Comparison of ENCODE assay signal across 18 cellular contexts in genomic region chr7:138750473-138750872, GRCh38. TPM values are rescaled to one million over a fixed set of nuclear protein-coding genes. Genes with fewer than 3 reads are reported as not detected.
A peak's percentile ranks its signal among the peaks of the same experiment; 100 is the strongest.
DNase-seq lines count a peak whose midpoint lies in the region; ATAC-seq, FAIRE-seq and TF ChIP-seq lines count a peak whose summit lies in the region.
"Had no signal": no experiment of that assay in that cellular context is flagged by ENCODE, and none has a peak within 500 bp of the region (broad histone marks: within the 10 kb centered on the region; RNA-seq: fewer than 3 reads in every experiment).

No MANE protein-coding gene starts in this region.

- FAIRE-seq in K562 (lab: Jason Lieb, UNC): no peak

- TF ChIP-seq RAD21 in K562 (CRISPR knock-in tag; conservative IDR thresholded peaks at IDR 0.05 in 1 of 2, IDR thresholded peaks at IDR 0.05 in 1 of 2): no peak

- peaks cover 0 to 7% of the 10 kb centered on the region in 2 experiments; a peak in 1 of 5 replicates for H3K4me1 ChIP-seq in K562 (replicated peaks in 1 of 2; ENCODE audit: control insufficient read depth in 2 of 2, insufficient read depth in 2 of 2, low read length in 2 of 2)

- TF ChIP-seq POLR2A in K562 (conservative IDR thresholded peaks at IDR 0.05): no peak

- no peak for TF ChIP-seq EP300 in K562 (IDR thresholded peaks at IDR 0.05; ENCODE audit: low read length)

- CTCF ChIA-PET in CD4-positive, alpha-beta T cell (lab: Charles Lee): interaction anchor here (4.5 kb wide), 1 partner anchor 12 kb away, joined by 29 read pairs; no protein-coding TSS in a partner anchor
- CTCF ChIA-PET in K562 (lab: Yijun Ruan, JAX; ENCODE audit: low intra/inter-chr PET ratio): no interaction called here

- no peak for TF ChIP-seq CTCF in CD4-positive, alpha-beta T cell (IDR thresholded peaks at IDR 0.05)
- TF ChIP-seq CTCF in K562 (IDR thresholded peaks at IDR 0.05 in 2 of 3, conservative IDR thresholded peaks at IDR 0.05 in 1 of 3; ENCODE audit: insufficient read depth in 2 of 3, low read depth in 1 of 3, low read length in 3 of 3): no peak
- TF ChIP-seq CTCF in nephron progenitor cell (IDR thresholded peaks at IDR 0.05): no peak

- H3K27ac ChIP-seq in CD4-positive, alpha-beta T cell (ENCODE audit: low read depth, low read length): no peak overlapping the region
- H3K27ac ChIP-seq in K562 (ENCODE audit: extremely low read depth, low read depth, low read length): no peak overlapping the region

- H2AFZ ChIP-seq in K562 (ENCODE audit: low read depth, low read length): no peak overlapping the region

- peaks cover 57% of the 10 kb centered on the region for H3K4me1 Mint-ChIP-seq in T-helper 1 cell treated with Interleukin-12 subunit alpha and Interleukin-12 subunit beta and Interleukin-4 antibody, amounts not matched to agents 30 μg/mL and 1 μg/mL, for 36 hours (ENCODE audit: low read depth)
- peaks cover 67% of the 10 kb centered on the region for H3K4me1 Mint-ChIP-seq in CD4-positive, alpha-beta T cell (ENCODE audit: low read depth)
- peaks cover 47% of the 10 kb centered on the region for H3K4me1 Mint-ChIP-seq in nephron progenitor cell

- BruUV-seq in K562 (replicated peaks; lab: Mats Ljungman, UMichigan): no TSS peak

- no peak for ATAC-seq in CD4-positive, alpha-beta T cell (ENCODE audit: poor library complexity)
- peak; percentile 15; the same call in 1 of the 3 replicates for ATAC-seq in K562
- no peak for ATAC-seq in HG03378 (IDR thresholded peaks at IDR 0.05; ENCODE audit: unreplicated experiment)

- H3K9me3 Mint-ChIP-seq in T-helper 1 cell treated with Interleukin-12 subunit alpha and Interleukin-12 subunit beta and Interleukin-4 antibody, amounts not matched to agents 30 μg/mL and 1 μg/mL, for 36 hours: no peaks in the 10 kb centered on the region
- H3K9me3 Mint-ChIP-seq in CD4-positive, alpha-beta T cell: no peaks in the 10 kb centered on the region
- no peaks in the 10 kb centered on the region for H3K9me3 Mint-ChIP-seq in nephron progenitor cell
- H3K9me3 Mint-ChIP-seq: IgD-negative memory B cell had no signal

- H3K36me3 ChIP-seq in K562 (ENCODE audit: control insufficient read depth, insufficient read depth, low read length): no peaks in the 10 kb centered on the region
- H3K36me3 ChIP-seq: BE2C had no signal

- H4K20me1 ChIP-seq in K562 (replicated peaks; ENCODE audit: control insufficient read depth, insufficient read depth, low read length): 0 out of 2 replicates have a peak, but pooled peaks cover 4% of the 10 kb centered on the region

- H3K27me3 ChIP-seq in CD4-positive, alpha-beta T cell (ENCODE audit: control insufficient read depth, insufficient read depth, low read length): no peaks in the 10 kb centered on the region
- peaks cover 54 to 70% of the 10 kb centered on the region in 2 experiments for H3K27me3 ChIP-seq in K562 (ENCODE audit: control insufficient read depth in 2 of 2, insufficient read depth in 2 of 2, low read length in 2 of 2)
- H3K27me3 ChIP-seq: BE2C had no signal

- WGBS in K562 (ENCODE audit: insufficient coverage, low coverage, missing lambda C conversion rate): 3% methylated on average over 15 of the region's 15 CpGs

- intact Hi-C loops in CD4-positive, alpha-beta T cell (cut with DNase I, micrococcal nuclease): loop anchor here (5.0 to 10.0 kb wide), 6 partner anchors 33 to 748 kb away; partner anchors contain the start of genes CREB3L2 (in 1 of the 2) and FMC1 (in 1 of the 2)
- intact Hi-C loops in K562 (cut with micrococcal nuclease): no loop called here

- no peak overlapping the region for H3K9ac ChIP-seq in K562 (ENCODE audit: insufficient read depth in 1 of 2, low read depth in 2 of 2, low read length in 2 of 2)

- no peak overlapping the region for H3K4me3 Mint-ChIP-seq in T-helper 1 cell treated with Interleukin-12 subunit alpha and Interleukin-12 subunit beta and Interleukin-4 antibody, amounts not matched to agents 30 μg/mL and 1 μg/mL, for 36 hours
- H3K4me3 Mint-ChIP-seq in CD4-positive, alpha-beta T cell: no peak overlapping the region
- no peak overlapping the region for H3K4me3 Mint-ChIP-seq in nephron progenitor cell
- H3K4me3 Mint-ChIP-seq: IgD-negative memory B cell had no signal

- no peak overlapping the region for H3K4me3 ChIP-seq in K562

- POLR2A ChIA-PET in CD4-positive, alpha-beta T cell (lab: Charles Lee): no interaction called here
- POLR2A ChIA-PET in K562 (lab: Yijun Ruan, JAX): no interaction called here

- in situ Hi-C loops in K562 (cut with MboI): no loop called here

- DNase-seq in T-helper 1 cell (no peak), K562 (ENCODE audit: extremely low read depth in 1 of 4, low spot score in 3 of 4) (no peak), nephron progenitor cell (no peak), COR-L47 (lab: John Stamatoyannopoulos, UW) (no peak), HK-2 (ENCODE audit: unreplicated experiment) (no peak)
- DNase-seq in CD4-positive, alpha-beta T cell: no peak
- DNase-seq: 8988T, BE2C, EL, H7, NCI-H187, OCI-M1, SIG-M5 had no signal

- no peak overlapping the region for H3K4me2 ChIP-seq in K562 (ENCODE audit: insufficient read depth, low read length)

- H3K36me3 Mint-ChIP-seq in T-helper 1 cell treated with Interleukin-12 subunit alpha and Interleukin-12 subunit beta and Interleukin-4 antibody, amounts not matched to agents 30 μg/mL and 1 μg/mL, for 36 hours (ENCODE audit: low read depth): peaks cover 5% of the 10 kb centered on the region
- H3K36me3 Mint-ChIP-seq in CD4-positive, alpha-beta T cell (ENCODE audit: low read depth): no peaks in the 10 kb centered on the region
- H3K36me3 Mint-ChIP-seq in nephron progenitor cell (ENCODE audit: low read depth): no peaks in the 10 kb centered on the region
- H3K36me3 Mint-ChIP-seq: IgD-negative memory B cell had no signal

- H3K27ac Mint-ChIP-seq in T-helper 1 cell treated with Interleukin-12 subunit alpha and Interleukin-12 subunit beta and Interleukin-4 antibody, amounts not matched to agents 30 μg/mL and 1 μg/mL, for 36 hours: peak overlapping the region; percentile 58
- H3K27ac Mint-ChIP-seq in CD4-positive, alpha-beta T cell: peak overlapping the region; percentile 94
- H3K27ac Mint-ChIP-seq in nephron progenitor cell: peak overlapping the region; percentile 72

- peaks cover 4% of the 10 kb centered on the region for H3K27me3 Mint-ChIP-seq in T-helper 1 cell treated with Interleukin-12 subunit alpha and Interleukin-12 subunit beta and Interleukin-4 antibody, amounts not matched to agents 30 μg/mL and 1 μg/mL, for 36 hours (ENCODE audit: low read depth)
- no peaks in the 10 kb centered on the region for H3K27me3 Mint-ChIP-seq in CD4-positive, alpha-beta T cell
- peaks cover 7% of the 10 kb centered on the region for H3K27me3 Mint-ChIP-seq in nephron progenitor cell (ENCODE audit: low read depth, poor library complexity)

- H3K9me1 ChIP-seq in K562 (ENCODE audit: control insufficient read depth, insufficient read depth, low read length): peaks cover 3% of the 10 kb centered on the region

- H3K79me2 ChIP-seq in K562 (ENCODE audit: control insufficient read depth, insufficient read depth, low read length): no peaks in the 10 kb centered on the region

- no peaks in the 10 kb centered on the region for H3K9me3 ChIP-seq in CD4-positive, alpha-beta T cell (ENCODE audit: control insufficient read depth, low read length)
- no peaks in the 10 kb centered on the region for H3K9me3 ChIP-seq in K562 (replicated peaks; ENCODE audit: control insufficient read depth, insufficient read depth, low read depth, low read length)
- H3K9me3 ChIP-seq: BE2C had no signal

RNA-seq across cellular contexts. Expression of gene TMEM213, which starts 47.3 kb away (rescaled TPM):
- total RNA-seq in CD4-positive, alpha-beta T cell: not detected
- total RNA-seq in K562 (2011; cell fraction: chromatin; rRNA removed; ENCODE audit: low replicate concordance): not detected in 2 replicates
- not detected in 2 replicates for total RNA-seq in K562 (2011; cell fraction: nucleolus; rRNA removed)
- not detected in 2 replicates for total RNA-seq in K562 (2011; cell fraction: nucleoplasm; rRNA removed)
- total RNA-seq in K562 (2014; rRNA removed) (not detected in 2 replicates), K562 (2014; rRNA removed; fragmentation: Illumina TruSeq; extraction: Trizol) (not detected in 2 replicates), K562 (2015; rRNA removed; fragmentation: Illumina TruSeq; extraction: Trizol) (not detected in 2 replicates), K562 (2021) (not detected in 2 replicates)
- polyA plus RNA-seq in K562 (2011; rRNA removed) (not detected in 2 replicates), K562 (2014; fragmentation: Illumina TruSeq; extraction: Trizol) (not detected in 2 replicates), K562 (2014; fragmentation: Nextera tagmentation; extraction: Ambion mirVana) (not detected), K562 (2014; rRNA removed) (not detected in 2 replicates)
- not detected in 2 replicates for polyA plus RNA-seq in K562 (2011; cell fraction: cytosol; rRNA removed)
- polyA plus RNA-seq in K562 (2011; cell fraction: nucleus; rRNA removed): not detected in 2 replicates
- polyA plus RNA-seq in K562 (2012): not detected in 2 replicates
- polyA minus RNA-seq in K562 (2011; rRNA and poly(A)+ RNA removed): not detected in 2 replicates
- not detected in 2 replicates for polyA minus RNA-seq in K562 (2011; cell fraction: cytosol; rRNA and poly(A)+ RNA removed)
- not detected in 2 replicates for polyA minus RNA-seq in K562 (2011; cell fraction: nucleus; rRNA and poly(A)+ RNA removed)
- total RNA-seq: H7, HT1080, RPMI7951 had no signal
- polyA plus RNA-seq: IgD-negative memory B cell had no signal

RNA-seq across cellular contexts. Expression of gene ATP6V0A4, which starts 47.5 kb away (rescaled TPM):
- total RNA-seq in CD4-positive, alpha-beta T cell: not detected
- not detected in 2 replicates for total RNA-seq in K562 (2011; cell fraction: chromatin; rRNA removed; ENCODE audit: low replicate concordance)
- total RNA-seq in K562 (2011; cell fraction: nucleolus; rRNA removed): not detected in 2 replicates
- not detected in 2 replicates for total RNA-seq in K562 (2011; cell fraction: nucleoplasm; rRNA removed)
- total RNA-seq in K562 (2014; rRNA removed): not detected in 2 replicates
- not detected in 2 replicates for total RNA-seq in K562 (2014; rRNA removed; fragmentation: Illumina TruSeq; extraction: Trizol)
- total RNA-seq in K562 (2015; rRNA removed; fragmentation: Illumina TruSeq; extraction: Trizol): not detected in 2 replicates
- not detected in 2 replicates for total RNA-seq in K562 (2021)
- polyA plus RNA-seq in K562 (2011; rRNA removed): not detected in 2 replicates
- not detected in 2 replicates for polyA plus RNA-seq in K562 (2011; cell fraction: cytosol; rRNA removed)
- not detected in 2 replicates for polyA plus RNA-seq in K562 (2011; cell fraction: nucleus; rRNA removed)
- not detected in 2 replicates for polyA plus RNA-seq in K562 (2012)
- polyA plus RNA-seq in K562 (2014; fragmentation: Illumina TruSeq; extraction: Trizol): not detected in 2 replicates
- polyA plus RNA-seq in K562 (2014; fragmentation: Nextera tagmentation; extraction: Ambion mirVana): under 1 TPM in 1 of 2 experiments, not detected in 1; 0.03 TPM
- not detected in 2 replicates for polyA plus RNA-seq in K562 (2014; rRNA removed)
- polyA minus RNA-seq in K562 (2011; rRNA and poly(A)+ RNA removed): not detected in 2 replicates
- not detected in 2 replicates for polyA minus RNA-seq in K562 (2011; cell fraction: cytosol; rRNA and poly(A)+ RNA removed)
- not detected in 2 replicates for polyA minus RNA-seq in K562 (2011; cell fraction: nucleus; rRNA and poly(A)+ RNA removed)
- total RNA-seq: RPMI7951 had no signal
- polyA plus RNA-seq: IgD-negative memory B cell had no signal

RNA-seq across cellular contexts. Expression of gene SVOPL, which starts 49.3 kb away (rescaled TPM):
- total RNA-seq in CD4-positive, alpha-beta T cell: not detected
- total RNA-seq in K562 (2011; cell fraction: chromatin; rRNA removed; ENCODE audit: low replicate concordance): not detected in 2 replicates
- not detected in 2 replicates for total RNA-seq in K562 (2011; cell fraction: nucleolus; rRNA removed)
- total RNA-seq in K562 (2011; cell fraction: nucleoplasm; rRNA removed): not detected in 2 replicates
- total RNA-seq in K562 (2014; rRNA removed): not detected in 2 replicates
- not detected in 2 replicates for total RNA-seq in K562 (2014; rRNA removed; fragmentation: Illumina TruSeq; extraction: Trizol)
- not detected in 2 replicates for total RNA-seq in K562 (2015; rRNA removed; fragmentation: Illumina TruSeq; extraction: Trizol)
- total RNA-seq in K562 (2021): not detected in 2 replicates
- polyA plus RNA-seq in K562 (2011; rRNA removed): 0.20 TPM in 2 replicates
- polyA plus RNA-seq in K562 (2011; cell fraction: cytosol; rRNA removed): 0.24 TPM in 1 of 2 replicates, not detected in the other
- polyA plus RNA-seq in K562 (2011; cell fraction: nucleus; rRNA removed): 0.20 TPM in 1 of 2 replicates, not detected in the other
- polyA plus RNA-seq in K562 (2012): 0.22 and 0.34 TPM in 2 replicates
- not detected in 2 replicates for polyA plus RNA-seq in K562 (2014; fragmentation: Illumina TruSeq; extraction: Trizol)
- polyA plus RNA-seq in K562 (2014; fragmentation: Nextera tagmentation; extraction: Ambion mirVana): under 1 TPM; 0.13 to 0.42 TPM
- polyA plus RNA-seq in K562 (2014; rRNA removed): 0.36 TPM in 1 of 2 replicates, not detected in the other
- polyA minus RNA-seq in K562 (2011; rRNA and poly(A)+ RNA removed): not detected in 2 replicates
- 0.91 and 1.6 TPM in 2 replicates for polyA minus RNA-seq in K562 (2011; cell fraction: cytosol; rRNA and poly(A)+ RNA removed)
- polyA minus RNA-seq in K562 (2011; cell fraction: nucleus; rRNA and poly(A)+ RNA removed): 0.22 and 0.27 TPM in 2 replicates
- total RNA-seq: HT1080, RPMI7951 had no signal
- polyA plus RNA-seq: IgD-negative memory B cell had no signal
